9 cellular contexts compared by ENCODE assay signal in the genomic region with DNA sequence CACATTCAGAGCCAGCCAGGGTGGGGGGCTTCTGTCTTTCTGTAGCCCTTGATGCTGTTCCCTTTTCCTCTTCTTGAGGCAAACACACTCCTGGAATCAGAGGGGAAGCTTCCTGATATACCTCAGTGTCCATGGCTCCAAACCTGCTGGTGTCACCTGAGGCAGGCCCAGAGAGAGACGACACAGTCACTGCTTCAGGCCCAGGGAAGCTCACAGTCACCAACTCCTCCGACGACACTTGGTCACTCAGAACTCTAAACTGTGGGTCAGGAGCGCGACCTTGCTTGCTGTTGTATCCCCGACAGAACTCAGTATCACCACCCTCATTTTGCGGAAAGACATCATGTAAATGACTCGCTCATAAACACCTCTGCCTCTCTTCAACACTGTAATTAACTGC. TPM values are rescaled to one million over a fixed set of nuclear protein-coding genes. Genes with fewer than 3 reads are reported as not detected.
DNase-seq lines count a peak whose midpoint lies in the region; ATAC-seq and TF ChIP-seq lines count a peak whose summit lies in the region.
"Had no signal": no experiment of that assay in that cellular context is flagged by ENCODE, and none has a peak within 500 bp of the region (broad histone marks: within the 10 kb centered on the region; RNA-seq: fewer than 3 reads in every experiment).

No MANE protein-coding gene starts in this region.

- TF ChIP-seq POLR2A in esophagus squamous epithelium (IDR thresholded peaks at IDR 0.05), result no peak

- TF ChIP-seq CTCF in DOHH2 (IDR thresholded peaks at IDR 0.05; ENCODE audit: low read depth, low read length, poor library complexity, severe bottlenecking), result no peak
- no peak for TF ChIP-seq CTCF in RWPE1 (conservative IDR thresholded peaks at IDR 0.05; ENCODE audit: low read depth)
- TF ChIP-seq CTCF in esophagus squamous epithelium (IDR thresholded peaks at IDR 0.05), result no peak
- TF ChIP-seq CTCF in progenitor cell of endocrine pancreas (IDR thresholded peaks at IDR 0.05; ENCODE audit: unreplicated experiment), result no peak

- H3K4me2 ChIP-seq in DOHH2 (ENCODE audit: low read length), result peak overlapping the region; percentile 87

- no peak for ATAC-seq in GM18873 (IDR thresholded peaks at IDR 0.05; ENCODE audit: low FRiP score, unreplicated experiment)
- ATAC-seq in GM21381 (IDR thresholded peaks at IDR 0.05; ENCODE audit: unreplicated experiment), result no peak

- peaks cover 7% of the 10 kb centered on the region for H4K20me1 ChIP-seq in DOHH2 (ENCODE audit: control insufficient read depth, insufficient read depth, low read depth, low read length)

- POLR2A ChIA-PET in RWPE1 (lab: Yijun Ruan, JAX; ENCODE audit: low non-redundant PET), result no interaction called here

- H3K4me1 ChIP-seq in DOHH2 (ENCODE audit: control insufficient read depth, low read length) (peaks cover 42% of the 10 kb centered on the region), esophagus squamous epithelium (peaks cover 15 to 53% (median 31%) of the 10 kb centered on the region in 3 donors)

- H3K9me3 ChIP-seq in DOHH2 (ENCODE audit: control insufficient read depth, insufficient read depth, low read length), result no peaks in the 10 kb centered on the region
- no peaks in the 10 kb centered on the region for H3K9me3 ChIP-seq in esophagus squamous epithelium

- no peaks in the 10 kb centered on the region for H3K9me2 ChIP-seq in DOHH2 (replicated peaks; ENCODE audit: control insufficient read depth, low read length)

- peak overlapping the region; percentile 90 for H3K4me3 Mint-ChIP-seq in progenitor cell of endocrine pancreas (ENCODE audit: low read depth)

- H3K27me3 ChIP-seq in DOHH2 (ENCODE audit: control insufficient read depth, low read length) (no peaks in the 10 kb centered on the region), esophagus squamous epithelium (no peaks in the 10 kb centered on the region)

- H3K27ac ChIP-seq in DOHH2 (ENCODE audit: low read depth, low read length) (peak overlapping the region; percentile 85), RWPE1 (0 out of 2 replicates have a peak overlapping the region, but pooled peaks have one; percentile 33), esophagus squamous epithelium (peak overlapping the region in 2 of 4 donors; percentile 96 to 98)

- H3K27ac Mint-ChIP-seq in progenitor cell of endocrine pancreas, result peak overlapping the region; percentile 93

- H3K9me3 Mint-ChIP-seq in progenitor cell of endocrine pancreas (ENCODE audit: low read depth), result no peaks in the 10 kb centered on the region

- H3K4me1 Mint-ChIP-seq in progenitor cell of endocrine pancreas (ENCODE audit: low read depth), result peaks cover 18% of the 10 kb centered on the region

- 80 to 86% methylated on average over 8 of the region's 8 CpGs for WGBS in esophagus squamous epithelium, 2 donors

- CTCF ChIA-PET in RWPE1 (lab: Yijun Ruan, JAX), result interaction anchor here (0.6 to 1.2 kb wide), 3 partner anchors 19 to 142 kb away, joined by 3 to 4 read pairs (median 3); a partner anchor contains a TSS

- H3K36me3 ChIP-seq in DOHH2 (ENCODE audit: control insufficient read depth, low read length), result peaks cover 51% of the 10 kb centered on the region
- peaks cover 7 to 37% (median 23%) of the 10 kb centered on the region in 3 donors for H3K36me3 ChIP-seq in esophagus squamous epithelium

- H3K79me2 ChIP-seq in DOHH2 (ENCODE audit: control insufficient read depth, low read length), result peaks cover 83% of the 10 kb centered on the region

- no peak for DNase-seq in RWPE1 (ENCODE audit: low spot score)
- DNase-seq in esophagus squamous epithelium (lab: John Stamatoyannopoulos, UW), result no peak
- no peak for DNase-seq in progenitor cell of endocrine pancreas (ENCODE audit: low spot score, unreplicated experiment)
- DNase-seq in NOMO-1 treated with DMSO at 0.1 percent for 48 hours (lab: John Stamatoyannopoulos, UW; ENCODE audit: unreplicated experiment), result no peak
- no peak for DNase-seq in kidney glomerular epithelial cell (lab: John Stamatoyannopoulos, UW)
- DNase-seq: NCI-H524 treated with DMSO at 0.1 percent for 48 hours had no signal

- H3K4me3 ChIP-seq in DOHH2 (ENCODE audit: low read length) (peak overlapping the region; percentile 87), esophagus squamous epithelium (peak overlapping the region in 3 of 4 donors; percentile 99 to 100 (median 100))

- intact Hi-C loops in esophagus squamous epithelium (cut with DNase I), result no loop called here

- H3K36me3 Mint-ChIP-seq in progenitor cell of endocrine pancreas (ENCODE audit: insufficient read depth), result peaks cover 5% of the 10 kb centered on the region

- no peaks in the 10 kb centered on the region for H3K27me3 Mint-ChIP-seq in progenitor cell of endocrine pancreas

- peaks cover 17% of the 10 kb centered on the region for H3F3A ChIP-seq in DOHH2 (ENCODE audit: control insufficient read depth, insufficient read depth)

RNA-seq across cellular contexts. Expression of a gene that starts 1.1 kb away (rescaled TPM):
- total RNA-seq in esophagus squamous epithelium, result 100 to 1,000 TPM in 3 of 4 donors, 10 to 100 TPM in 1; 79.7 to 257 (median 153) TPM
- total RNA-seq in progenitor cell of endocrine pancreas, result 81.1 and 87.1 TPM in 2 replicates

RNA-seq across cellular contexts. Expression of a gene that starts 6.3 kb away (rescaled TPM):
- total RNA-seq in esophagus squamous epithelium (1 to 10 TPM; 5.5 to 8.2 (median 6.5) TPM), progenitor cell of endocrine pancreas (15.3 and 15.6 TPM in 2 replicates)

RNA-seq across cellular contexts. Expression of a gene that starts 18.9 kb away (rescaled TPM):
- total RNA-seq in esophagus squamous epithelium, result 10 to 100 TPM in 2 of 4 donors, 1 to 10 TPM in 2; 7.0 to 22.8 (median 10.0) TPM
- 29.2 and 30.5 TPM in 2 replicates for total RNA-seq in progenitor cell of endocrine pancreas

RNA-seq across cellular contexts. Expression of a gene that starts 34.3 kb away (rescaled TPM):
- 10 to 100 TPM in 2 of 4 donors, 1 to 10 TPM in 2; 7.6 to 13.1 (median 9.5) TPM for total RNA-seq in esophagus squamous epithelium
- 164 and 170 TPM in 2 replicates for total RNA-seq in progenitor cell of endocrine pancreas

RNA-seq across cellular contexts. Expression of a gene that starts 43.9 kb away (rescaled TPM):
- total RNA-seq in esophagus squamous epithelium (1 to 10 TPM in 3 of 4 donors, under 1 TPM in 1; 0.61 to 1.9 (median 1.7) TPM), progenitor cell of endocrine pancreas (5.0 and 5.2 TPM in 2 replicates)
